Comparison of ENCODE assay signal across 20 cellular contexts in genomic region chr10:62511238-62511637, GRCh38.
DNase-seq lines count a peak whose midpoint lies in the region; ATAC-seq lines count a peak whose summit lies in the region.
"Had no signal": no experiment of that assay in that cellular context is flagged by ENCODE, and none has a peak within 500 bp of the region (broad histone marks: within the 10 kb centered on the region; RNA-seq: fewer than 3 reads in every experiment).

No MANE protein-coding gene starts in this region.

- no peak for DNase-seq in NCI-H1105 treated with DMSO at 0.1 percent for 48 hours (lab: John Stamatoyannopoulos, UW)
- no peak for DNase-seq in GM19240 (ENCODE audit: insufficient read length, low spot score)
- DNase-seq: activated CD4-positive, alpha-beta T cell treated with anti-CD3 and anti-CD28 coated beads, Interleukin-2, amount 50 U/mL, for 48 hours; IMR-90; left ventricle myocardium inferior; MG63; NCI-H1694; NCI-H510A; occipital lobe; stimulated activated CD4-positive, alpha-beta T cell treated with anti-CD3 and anti-CD28 coated beads, Interleukin-15, amount 100 ng/mL, for 24 hours; stimulated activated naive CD8-positive, alpha-beta T cell treated with anti-CD3 and anti-CD28 coated beads, Interleukin-15, amount 100 ng/mL, for 72 hours; upper lobe of left lung; WERI-Rb-1 had no signal

- ATAC-seq in GM18511 (IDR thresholded peaks at IDR 0.05; ENCODE audit: unreplicated experiment) (peak; percentile 38), GM19467 (IDR thresholded peaks at IDR 0.05; ENCODE audit: unreplicated experiment) (peak; percentile 6), HG02884 (IDR thresholded peaks at IDR 0.05; ENCODE audit: unreplicated experiment) (peak; percentile 28), HG03520 (IDR thresholded peaks at IDR 0.05; ENCODE audit: unreplicated experiment) (peak; percentile 15), GM19324 (IDR thresholded peaks at IDR 0.05; ENCODE audit: low FRiP score, unreplicated experiment) (no peak), GM21717 (IDR thresholded peaks at IDR 0.05; ENCODE audit: unreplicated experiment) (no peak)
- ATAC-seq: gastroesophageal sphincter had no signal

Comparison
In these comparisons a context has a peak if more than half of its experiments do, and no peak if none do; other contexts are left out.
1. ATAC-seq: peak in GM18511 (single experiment), GM19467 (single experiment), HG02884 (single experiment) and HG03520 (single experiment); none in GM19324 (single experiment) and GM21717 (single experiment).